30 cellular contexts compared by ENCODE assay signal in genomic region chr16:89638455-89638854, GRCh38. TPM values are rescaled to one million over a fixed set of nuclear protein-coding genes. Genes with fewer than 3 reads are reported as not detected.
"Had no signal": no experiment of that assay in that cellular context is flagged by ENCODE, and none has a peak within 500 bp of the region (broad histone marks: within the 10 kb centered on the region; RNA-seq: fewer than 3 reads in every experiment).

No MANE protein-coding gene starts in this region.

- H3K9me3 ChIP-seq: esophagus muscularis mucosa, gastrocnemius medialis, heart right ventricle had no signal

- DNase-seq: activated B cell treated with CpG ODN at 0.5 μM for 24 hours; activated CD4-positive, alpha-beta T cell treated with anti-CD3 and anti-CD28 coated beads for 48 hours; activated CD4-positive, alpha-beta T cell treated with anti-CD3 and anti-CD28 coated beads, Interleukin-2, amount 50 U/mL, for 1 hour; activated CD4-positive, alpha-beta T cell treated with anti-CD3 and anti-CD28 coated beads, Interleukin-2, amount 50 U/mL, for 48 hours; activated CD8-positive, alpha-beta memory T cell treated with anti-CD3 and anti-CD28 coated beads for 24 hours; activated CD8-positive, alpha-beta T cell treated with anti-CD3 and anti-CD28 coated beads for 36 hours; activated effector memory CD4-positive, alpha-beta T cell treated with Interleukin-2 at 50 U/mL for 16 hours; activated gamma-delta T cell treated with Interleukin-2 at 50 U/mL for 16 hours; activated naive CD4-positive, alpha-beta T cell treated with anti-CD3 and anti-CD28 coated beads, Interleukin-2, amount 50 U/mL, for 16 hours; activated naive CD4-positive, alpha-beta T cell treated with Interleukin-2 at 50 U/mL for 16 hours; activated T-cell treated with anti-CD3 and anti-CD28 coated beads, Interleukin-2, amount 50 U/mL, for 4 hours; amniotic stem cell; anterior cingulate cortex; brain microvascular endothelial cell; cortex of kidney; dermis blood vessel endothelial cell; effector CD4-positive, alpha-beta T cell; effector memory CD8-positive, alpha-beta T cell; erythroblast; foreskin keratinocyte; gastrocnemius medialis; heart right ventricle; T-helper 17 cell; T1000; WERI-Rb-1 had no signal

- H3K4me3 ChIP-seq: esophagus muscularis mucosa, gastrocnemius medialis, heart right ventricle had no signal

- H3K27ac ChIP-seq: brain microvascular endothelial cell, esophagus muscularis mucosa, foreskin keratinocyte, gastrocnemius medialis, heart right ventricle, WERI-Rb-1 had no signal

- ATAC-seq: activated CD4-positive, CD25-positive, alpha-beta regulatory T cell treated with anti-CD3 and anti-CD28 coated beads, Interleukin-2, amount 50 U/mL, for 24 hours; activated CD8-positive, alpha-beta T cell treated with anti-CD3 and anti-CD28 coated beads for 36 hours; activated T-cell treated with anti-CD3 and anti-CD28 coated beads, Interleukin-2, amount 50 U/mL, for 4 hours; activated T-helper 17 cell treated with anti-CD3 and anti-CD28 coated beads, Interleukin-2, amount 50 U/mL, for 72 hours; effector memory CD8-positive, alpha-beta T cell; foreskin keratinocyte; gastrocnemius medialis; heart right ventricle; T-helper 17 cell had no signal

- H3K4me1 ChIP-seq: foreskin keratinocyte had no signal

- H3K27me3 ChIP-seq: brain microvascular endothelial cell had no signal

RNA-seq across cellular contexts. Expression of gene DPEP1, which starts 25.0 kb away (rescaled TPM):
- total RNA-seq: activated B cell treated with CpG ODN at 0.5 μM for 24 hours; activated CD8-positive, alpha-beta T cell treated with anti-CD3 and anti-CD28 coated beads for 36 hours; activated T-cell treated with anti-CD3 and anti-CD28 coated beads, Interleukin-2, amount 50 U/mL, for 4 hours; activated T-helper 17 cell treated with anti-CD3 and anti-CD28 coated beads, Interleukin-2, amount 50 U/mL, for 72 hours; cardiac septum; chondrocyte; foreskin keratinocyte; gastrocnemius medialis; heart right ventricle; T-helper 17 cell had no signal
- polyA plus RNA-seq: foreskin keratinocyte had no signal
